ENCODE assay signal across 35 cellular contexts in the genomic region with DNA sequence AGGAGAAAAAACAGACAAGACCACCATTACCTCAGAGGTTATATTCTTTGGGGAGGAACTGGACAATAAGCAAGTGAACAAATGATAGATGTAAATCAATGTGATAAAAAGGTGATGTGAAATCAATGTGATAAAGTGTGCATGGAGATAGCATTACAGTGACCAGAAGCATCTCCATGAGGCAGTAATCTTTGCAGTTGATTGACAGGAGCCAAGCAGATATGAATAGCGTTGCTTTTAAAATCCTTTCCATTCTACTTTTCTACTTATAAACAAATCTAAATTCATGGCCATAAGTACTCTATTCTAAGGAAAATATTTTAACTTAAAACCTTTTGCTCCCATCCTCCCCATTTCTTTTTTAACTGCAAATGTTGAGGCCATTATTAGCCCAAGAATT.
"Had no signal": no experiment of that assay in that cellular context is flagged by ENCODE, and none has a peak within 500 bp of the region (broad histone marks: within the 10 kb centered on the region; RNA-seq: fewer than 3 reads in every experiment).

No MANE protein-coding gene starts in this region.

- H3K27me3 Mint-ChIP-seq: activated CD4-positive, alpha-beta T cell treated with anti-CD3 and anti-CD28 coated beads for 36 hours; activated CD4-positive, alpha-beta T cell treated with anti-CD3 and anti-CD28 coated beads, Interleukin-2, amount 10 ng/mL, durations not matched to agents 7 days and 5 days; activated naive CD4-positive, alpha-beta T cell treated with anti-CD3 and anti-CD28 coated beads, Interleukin-2, amount 50 U/mL, for 24 hours; activated naive CD8-positive, alpha-beta T cell treated with anti-CD3 and anti-CD28 coated beads, Interleukin-2, amount 10 ng/mL, durations not matched to agents 7 days and 5 days; activated T-cell treated with anti-CD3 and anti-CD28 coated beads, Interleukin-2, amount 50 U/mL, for 24 hours had no signal

- H3K9ac ChIP-seq: SK-N-SH had no signal

- H3K27ac Mint-ChIP-seq: activated CD4-positive, alpha-beta T cell treated with anti-CD3 and anti-CD28 coated beads for 36 hours; activated CD4-positive, alpha-beta T cell treated with anti-CD3 and anti-CD28 coated beads, Interleukin-2, amount 10 ng/mL, durations not matched to agents 7 days and 5 days; activated CD8-positive, alpha-beta T cell treated with anti-CD3 and anti-CD28 coated beads, Interleukin-2, amount 10 ng/mL, durations not matched to agents 7 days and 5 days; activated naive CD8-positive, alpha-beta T cell treated with anti-CD3 and anti-CD28 coated beads, Interleukin-2, amount 10 ng/mL, durations not matched to agents 7 days and 5 days; activated T-cell treated with anti-CD3 and anti-CD28 coated beads, Interleukin-2, amount 50 U/mL, for 24 hours; activated T-helper 2 cell treated with anti-CD3 and anti-CD28 coated beads, Interferon-gamma antibody, Interleukin-2, Interleukin-4, amounts not matched to agents 10 μg/mL and 5 μg/mL and 100 μg/mL, durations not matched to agents 14 hours and 24 hours and 36 hours; T-helper 1 cell treated with Interleukin-12 subunit alpha and Interleukin-12 subunit beta and Interleukin-4 antibody, amounts not matched to agents 30 μg/mL and 1 μg/mL, for 36 hours; T-helper 2 cell treated with Interferon-gamma antibody and Interleukin-4, amounts not matched to agents 5 μg/mL and 100 μg/mL, for 36 hours; WTC11 had no signal

- H3K4me1 ChIP-seq: breast epithelium had no signal

- H3K27ac ChIP-seq: ascending aorta, Peyer's patch, SJSA1 had no signal

- ATAC-seq: activated CD4-positive, alpha-beta T cell treated with anti-CD3 and anti-CD28 coated beads for 36 hours; activated CD4-positive, CD25-positive, alpha-beta regulatory T cell treated with anti-CD3 and anti-CD28 coated beads, Interleukin-2, amount 50 U/mL, for 24 hours; activated CD8-positive, alpha-beta T cell treated with anti-CD3 and anti-CD28 coated beads, Interleukin-2, amount 10 ng/mL, durations not matched to agents 7 days and 5 days; PC-3; WTC11 had no signal

- H3K27me3 ChIP-seq: ascending aorta, breast epithelium, MG63, Peyer's patch, SJSA1 had no signal

- H3K4me3 Mint-ChIP-seq: activated CD4-positive, alpha-beta T cell treated with anti-CD3 and anti-CD28 coated beads for 36 hours; activated CD8-positive, alpha-beta T cell treated with anti-CD3 and anti-CD28 coated beads, Interleukin-2, amount 10 ng/mL, durations not matched to agents 7 days and 5 days; activated naive CD4-positive, alpha-beta T cell treated with anti-CD3 and anti-CD28 coated beads, Interleukin-2, amount 50 U/mL, for 24 hours; activated naive CD8-positive, alpha-beta T cell treated with anti-CD3 and anti-CD28 coated beads, Interleukin-2, amount 10 ng/mL, durations not matched to agents 7 days and 5 days; activated T-cell treated with anti-CD3 and anti-CD28 coated beads, Interleukin-2, amount 50 U/mL, for 24 hours; T-helper 1 cell treated with Interleukin-12 subunit alpha and Interleukin-12 subunit beta and Interleukin-4 antibody, amounts not matched to agents 30 μg/mL and 1 μg/mL, for 36 hours; T-helper 2 cell treated with Interferon-gamma antibody and Interleukin-4, amounts not matched to agents 5 μg/mL and 100 μg/mL, for 36 hours had no signal

- H3K4me3 ChIP-seq: ascending aorta, breast epithelium, MG63, Peyer's patch, SJSA1 had no signal

- H3K9me3 ChIP-seq: ascending aorta, breast epithelium, MG63, Peyer's patch, SJSA1, SK-N-SH had no signal

- DNase-seq: activated CD4-positive, alpha-beta T cell treated with anti-CD3 and anti-CD28 coated beads for 36 hours; activated CD4-positive, alpha-beta T cell treated with anti-CD3 and anti-CD28 coated beads, Interleukin-2, amount 10 ng/mL, durations not matched to agents 7 days and 5 days; activated CD4-positive, alpha-beta T cell treated with anti-CD3 and anti-CD28 coated beads, Interleukin-2, amount 50 U/mL, for 48 hours; activated CD8-positive, alpha-beta T cell treated with anti-CD3 and anti-CD28 coated beads, Interleukin-2, amount 10 ng/mL, durations not matched to agents 7 days and 5 days; activated gamma-delta T cell; activated naive CD4-positive, alpha-beta T cell treated with Interleukin-2 at 50 U/mL for 16 hours; activated naive CD8-positive, alpha-beta T cell treated with anti-CD3 and anti-CD28 coated beads, Interleukin-2, amount 10 ng/mL, durations not matched to agents 7 days and 5 days; activated T-cell treated with anti-CD3 and anti-CD28 coated beads, Interleukin-2, amount 50 U/mL, for 24 hours; amygdala; Kasumi-1; MG63; NCI-H1048; NCI-H1105 treated with DMSO at 0.1 percent for 48 hours; NCI-H1436; NCI-H1694; NCI-H2029; NCI-H345; NCI-H510A; NCI-H526; NCI-H748 treated with DMSO at 0.1 percent for 48 hours; NK-92 treated with Interleukin-12 subunit alpha and Interleukin-12 subunit beta, amount 100 ng/mL, for 24 hours; PC-3; Peyer's patch; RPMI8226; SHP77 treated with DMSO at 0.1 percent for 48 hours; SK-N-SH had no signal

- H3K9me3 Mint-ChIP-seq: activated CD4-positive, alpha-beta T cell treated with anti-CD3 and anti-CD28 coated beads, Interleukin-2, amount 10 ng/mL, durations not matched to agents 7 days and 5 days; activated naive CD4-positive, alpha-beta T cell treated with anti-CD3 and anti-CD28 coated beads, Interleukin-2, amount 50 U/mL, for 24 hours; activated naive CD8-positive, alpha-beta T cell treated with anti-CD3 and anti-CD28 coated beads, Interleukin-2, amount 10 ng/mL, durations not matched to agents 7 days and 5 days; activated T-cell treated with anti-CD3 and anti-CD28 coated beads, Interleukin-2, amount 50 U/mL, for 24 hours; activated T-helper 2 cell treated with anti-CD3 and anti-CD28 coated beads, Interferon-gamma antibody, Interleukin-2, Interleukin-4, amounts not matched to agents 10 μg/mL and 5 μg/mL and 100 μg/mL, durations not matched to agents 14 hours and 24 hours and 36 hours; T-helper 1 cell treated with Interleukin-12 subunit alpha and Interleukin-12 subunit beta and Interleukin-4 antibody, amounts not matched to agents 30 μg/mL and 1 μg/mL, for 36 hours; T-helper 2 cell treated with Interferon-gamma antibody and Interleukin-4, amounts not matched to agents 5 μg/mL and 100 μg/mL, for 36 hours; WTC11 had no signal

- H3K36me3 ChIP-seq: breast epithelium had no signal

- H3K4me2 ChIP-seq: SK-N-SH had no signal
